Comparison of ENCODE assay signal across 8 cellular contexts in genomic region chr19:39032164-39032918, GRCh38. TPM values are rescaled to one million over a fixed set of nuclear protein-coding genes. Genes with fewer than 3 reads are reported as not detected.
A peak's percentile ranks its signal among the peaks of the same experiment; 100 is the strongest.
DNase-seq lines count a peak whose midpoint lies in the region; ATAC-seq and TF ChIP-seq lines count a peak whose summit lies in the region.

FBXO27 (minus strand) TSS chr19:39032549; CDS start chr19:39032227, 322 bp downstream.

- peak within 1 kb of the TSS; percentile 64; the same call in 1 of the 2 replicates for H3K9ac ChIP-seq in iPS-20b (ENCODE audit: low read depth, low read length)

- H3K9me3 ChIP-seq in iPS-20b (ENCODE audit: insufficient read depth, low read depth, low read length): peaks cover 4% of the 10 kb centered on the region; the same call in 1 of the 2 replicates

- peak within 1 kb of the TSS; percentile 76 to 81 (median 80) for H3K4me3 Mint-ChIP-seq in brain

- H3K9me3 Mint-ChIP-seq in brain: peaks cover 0 to 3% (median 0%) of the 10 kb centered on the region in 5 experiments

- no peak within 1 kb of the TSS for H3K27ac ChIP-seq in iPS-20b (ENCODE audit: low read length)

- no peaks in the 10 kb centered on the region for H3K4me1 Mint-ChIP-seq in brain

- intact Hi-C loops in sciatic nerve (cut with DNase I): no loop called here

- peak within 1 kb of the TSS; percentile 79 for H3K4me3 ChIP-seq in iPS-20b (ENCODE audit: low read length)

- H3K36me3 ChIP-seq in iPS-20b (ENCODE audit: insufficient read depth, low read depth, low read length): peaks cover 11% of the 10 kb centered on the region; the same call in 1 of the 2 replicates

- no peak for TF ChIP-seq CTCF in GM20000 (IDR thresholded peaks at IDR 0.05; ENCODE audit: extremely low read depth, missing control alignments)
- no peak for TF ChIP-seq CTCF in brain (conservative IDR thresholded peaks at IDR 0.05)

- H3K36me3 Mint-ChIP-seq in brain: peaks cover 7% of the 10 kb centered on the region

- H3K27me3 Mint-ChIP-seq in brain: peaks cover 35% of the 10 kb centered on the region

- no peaks in the 10 kb centered on the region; the same call in 1 of the 2 replicates for H3K4me1 ChIP-seq in iPS-20b (ENCODE audit: insufficient read depth, low read length)

- peak; percentile 31 for ATAC-seq in sciatic nerve
- no peak for ATAC-seq in HG03342 (IDR thresholded peaks at IDR 0.05; ENCODE audit: unreplicated experiment)
- ATAC-seq in GM21737 (IDR thresholded peaks at IDR 0.05; ENCODE audit: unreplicated experiment): no peak

- DNase-seq in GM20000 (ENCODE audit: low spot score): peak; percentile 34
- peak; percentile 43 to 82 for DNase-seq in NCI-H526 (lab: John Stamatoyannopoulos, UW)
- no peak for DNase-seq in sciatic nerve (ENCODE audit: low spot score)
- DNase-seq in SHP77 treated with DMSO at 0.1 percent for 48 hours (lab: John Stamatoyannopoulos, UW): no peak

- no peaks in the 10 kb centered on the region; the same call in 1 of the 2 replicates for H3K27me3 ChIP-seq in iPS-20b (ENCODE audit: insufficient read depth, low read length)

- H3K27ac Mint-ChIP-seq in brain: peak within 1 kb of the TSS in 2 of 5 experiments; percentile 51 to 73

RNA-seq across cellular contexts. Expression of gene FBXO27, which starts in this region (rescaled TPM):
- 4.9 TPM for polyA plus RNA-seq in brain (ENCODE audit: insufficient read depth, low read depth, low replicate concordance)
- total RNA-seq in sciatic nerve: 13.4 TPM

Comparison
In these comparisons a context has a peak if more than half of its experiments do, and no peak if none do; other contexts are left out.
1. DNase-seq: peak in GM20000 (single experiment) and NCI-H526 (2 of 2); none in sciatic nerve (single experiment) and SHP77 treated with DMSO at 0.1 percent for 48 hours (single experiment).